33 cellular contexts compared by ENCODE assay signal in genomic region chr6:35177139-35177538, GRCh38. TPM values are rescaled to one million over a fixed set of nuclear protein-coding genes. Genes with fewer than 3 reads are reported as not detected.
A peak's percentile ranks its signal among the peaks of the same experiment; 100 is the strongest.
DNase-seq lines count a peak whose midpoint lies in the region; ATAC-seq and TF ChIP-seq lines count a peak whose summit lies in the region.
"Had no signal": no experiment of that assay in that cellular context is flagged by ENCODE, and none has a peak within 500 bp of the region (broad histone marks: within the 10 kb centered on the region; RNA-seq: fewer than 3 reads in every experiment).

No MANE protein-coding gene starts in this region.

- H3K56ac ChIP-seq in IMR-90 (ENCODE audit: extremely low read depth, insufficient read depth, low read length): no peak overlapping the region

- dilution Hi-C loops in IMR-90 (cut with HindIII; ENCODE audit: low sequenced_read_pairs, unreplicated experiment): no loop called here

- no peaks in the 10 kb centered on the region for H3K36me3 ChIP-seq in IMR-90 (ENCODE audit: control insufficient read depth, insufficient read depth, low read length)
- no peaks in the 10 kb centered on the region for H3K36me3 ChIP-seq in left ventricle myocardium inferior
- H3K36me3 ChIP-seq: adrenal gland, gastrocnemius medialis, HAP-1 had no signal

- H3K4ac ChIP-seq in IMR-90 (ENCODE audit: low read depth, low read length): peak overlapping the region; percentile 92

- no peaks in the 10 kb centered on the region for H4K20me1 ChIP-seq in IMR-90 (ENCODE audit: insufficient read depth, low read length)

- H3K4me3 ChIP-seq in IMR-90 (ENCODE audit: insufficient read depth, low read depth, low read length) (no peak overlapping the region), left ventricle myocardium inferior (no peak overlapping the region)
- H3K4me3 ChIP-seq: adrenal gland, gastrocnemius medialis, HAP-1, hepatocyte, lung, psoas muscle had no signal

- H3K9me3 ChIP-seq in IMR-90 (ENCODE audit: control insufficient read depth, insufficient read depth, low read length): no peaks in the 10 kb centered on the region
- no peaks in the 10 kb centered on the region for H3K9me3 ChIP-seq in left ventricle myocardium inferior (replicated peaks)
- H3K9me3 ChIP-seq: adrenal gland, gastrocnemius medialis, HAP-1, psoas muscle had no signal

- no peak overlapping the region for H3K4me3 Mint-ChIP-seq in activated CD8-positive, alpha-beta memory T cell treated with anti-CD3 and anti-CD28 coated beads, Interleukin-2, amount 10 ng/mL, durations not matched to agents 7 days and 5 days
- H3K4me3 Mint-ChIP-seq in WTC11 (no peak overlapping the region), nephron progenitor cell (no peak overlapping the region)
- H3K4me3 Mint-ChIP-seq: activated CD4-positive, alpha-beta memory T cell treated with anti-CD3 and anti-CD28 coated beads for 36 hours; activated naive CD4-positive, alpha-beta T cell treated with anti-CD3 and anti-CD28 coated beads, Interleukin-2, amount 10 ng/mL, durations not matched to agents 7 days and 5 days; CD8-positive, alpha-beta memory T cell; central memory CD8-positive, alpha-beta T cell; naive thymus-derived CD8-positive, alpha-beta T cell; T-helper 17 cell had no signal

- H3K9me1 ChIP-seq in IMR-90 (ENCODE audit: insufficient read depth, low read length): peaks cover 29% of the 10 kb centered on the region

- no peak for ATAC-seq in activated CD8-positive, alpha-beta memory T cell treated with anti-CD3 and anti-CD28 coated beads, Interleukin-2, amount 10 ng/mL, durations not matched to agents 7 days and 5 days
- no peak for ATAC-seq in IMR-90 (ENCODE audit: low read depth)
- ATAC-seq in WTC11: no peak
- ATAC-seq: gastrocnemius medialis; naive thymus-derived CD8-positive, alpha-beta T cell; psoas muscle; T-helper 17 cell had no signal

- H4K5ac ChIP-seq in IMR-90 (ENCODE audit: low read depth, low read length): peak overlapping the region; percentile 76; the same call in 1 of the 2 replicates

- no TSS peak for BruUV-seq in IMR-90 (replicated peaks; lab: Mats Ljungman, UMichigan)

- H2AFZ ChIP-seq in IMR-90 (replicated peaks; ENCODE audit: low read length, poor library complexity): peak overlapping the region; percentile 79
- H2AFZ ChIP-seq: hepatocyte had no signal

- intact Hi-C loops in IMR-90 (cut with micrococcal nuclease) (no loop called here), left ventricle myocardium inferior (cut with micrococcal nuclease) (no loop called here)

- 0 out of 4 replicates have a peak, but pooled peaks cover 0 to 2% of the 10 kb centered on the region in 2 experiments for H3K79me1 ChIP-seq in IMR-90 (ENCODE audit: low read depth in 1 of 2, low read length in 2 of 2)

- peak overlapping the region; percentile 93; the same call in 2 of the 3 replicates for H2BK15ac ChIP-seq in IMR-90 (ENCODE audit: low read depth, low read length)

- peak overlapping the region; percentile 58 for H2AK9ac ChIP-seq in IMR-90 (replicated peaks; ENCODE audit: low read depth, low read length, poor library complexity)

- peak; percentile 36 for DNase-seq in activated CD8-positive, alpha-beta memory T cell treated with anti-CD3 and anti-CD28 coated beads, Interleukin-2, amount 10 ng/mL, durations not matched to agents 7 days and 5 days
- DNase-seq in activated CD8-positive, alpha-beta memory T cell treated with anti-CD3 and anti-CD28 coated beads for 24 hours: no peak
- DNase-seq in IMR-90: no peak
- DNase-seq in WTC11 (ENCODE audit: low spot score): no peak
- no peak for DNase-seq in nephron progenitor cell
- no peak for DNase-seq in epidermal melanocyte (ENCODE audit: insufficient read length, low spot score)
- DNase-seq in UCSD-AML1 (lab: John Stamatoyannopoulos, UW; ENCODE audit: unreplicated experiment): no peak
- no peak for DNase-seq in left ventricle myocardium inferior
- DNase-seq: ACHN; activated CD4-positive, alpha-beta memory T cell treated with anti-CD3 and anti-CD28 coated beads for 36 hours; activated CD4-positive, alpha-beta T cell treated with anti-CD3 and anti-CD28 coated beads for 1 hour; activated CD8-positive, alpha-beta memory T cell treated with anti-CD3 and anti-CD28 coated beads, Interleukin-2, amount 50 U/mL, for 48 hours; activated naive CD4-positive, alpha-beta T cell treated with anti-CD3 and anti-CD28 coated beads, Interleukin-2, amount 10 ng/mL, durations not matched to agents 7 days and 5 days; adrenal gland; CD8-positive, alpha-beta memory T cell; DMS 273 treated with DMSO at 0.1 percent for 48 hours; gastrocnemius medialis; KG1; MM.1S; naive thymus-derived CD8-positive, alpha-beta T cell; NCI-H1436; NCI-H446 treated with DMSO at 0.1 percent for 48 hours; NCI-H774; occipital lobe; psoas muscle; stimulated activated CD4-positive, alpha-beta T cell treated with anti-CD3 and anti-CD28 coated beads, Interleukin-4, amount 100 ng/mL, for 4 hours; T-helper 17 cell had no signal

- H3K9ac ChIP-seq in IMR-90 (ENCODE audit: low read depth, low read length): no peak overlapping the region

- peak overlapping the region; percentile 88 for H2BK120ac ChIP-seq in IMR-90 (ENCODE audit: low read depth, low read length)

- in situ Hi-C loops in IMR-90 (cut with MboI; ENCODE audit: low sequenced_read_pairs): no loop called here

- peak overlapping the region; percentile 83 for H2BK20ac ChIP-seq in IMR-90 (ENCODE audit: low read depth, low read length)

- H3K27ac Mint-ChIP-seq in activated CD8-positive, alpha-beta memory T cell treated with anti-CD3 and anti-CD28 coated beads, Interleukin-2, amount 10 ng/mL, durations not matched to agents 7 days and 5 days: no peak overlapping the region
- H3K27ac Mint-ChIP-seq in WTC11 (no peak overlapping the region), nephron progenitor cell (peak overlapping the region; percentile 65)
- H3K27ac Mint-ChIP-seq: activated CD4-positive, alpha-beta memory T cell treated with anti-CD3 and anti-CD28 coated beads for 36 hours; activated naive CD4-positive, alpha-beta T cell treated with anti-CD3 and anti-CD28 coated beads, Interleukin-2, amount 10 ng/mL, durations not matched to agents 7 days and 5 days; CD8-positive, alpha-beta memory T cell; naive thymus-derived CD8-positive, alpha-beta T cell; T-helper 17 cell had no signal

- H4K91ac ChIP-seq in IMR-90 (ENCODE audit: insufficient read depth, low read depth, low read length): peak overlapping the region; percentile 72; the same call in 1 of the 2 replicates

- H2AK5ac ChIP-seq in IMR-90 (ENCODE audit: low read depth, low read length): peak overlapping the region; percentile 92

- peak overlapping the region; percentile 74 for H3K23ac ChIP-seq in IMR-90 (ENCODE audit: low read depth, low read length)

- H4K8ac ChIP-seq in IMR-90 (ENCODE audit: low read depth in 2 of 2, low read length in 2 of 2): peak overlapping the region; percentile 58 to 85

- no CpG with 5 or more reads among the region's 3 CpGs for WGBS in IMR-90 (ENCODE audit: extremely low coverage in 2 of 2, insufficient read length in 1 of 2), 2 experiments

- no peak for TF ChIP-seq RAD21 in IMR-90 (IDR thresholded peaks at IDR 0.05; ENCODE audit: low read length)

- no peak for TF ChIP-seq POLR2A in IMR-90 (IDR thresholded peaks at IDR 0.05; ENCODE audit: low read depth, low read length)

- no peaks in the 10 kb centered on the region for H3K9me3 Mint-ChIP-seq in activated CD8-positive, alpha-beta memory T cell treated with anti-CD3 and anti-CD28 coated beads, Interleukin-2, amount 10 ng/mL, durations not matched to agents 7 days and 5 days (ENCODE audit: low read depth)
- H3K9me3 Mint-ChIP-seq in WTC11: no peaks in the 10 kb centered on the region
- H3K9me3 Mint-ChIP-seq in nephron progenitor cell: no peaks in the 10 kb centered on the region
- H3K9me3 Mint-ChIP-seq: activated CD4-positive, alpha-beta memory T cell treated with anti-CD3 and anti-CD28 coated beads for 36 hours; activated naive CD4-positive, alpha-beta T cell treated with anti-CD3 and anti-CD28 coated beads, Interleukin-2, amount 10 ng/mL, durations not matched to agents 7 days and 5 days; CD8-positive, alpha-beta memory T cell; central memory CD8-positive, alpha-beta T cell; naive thymus-derived CD8-positive, alpha-beta T cell had no signal

- TF ChIP-seq CTCF in IMR-90 (conservative IDR thresholded peaks at IDR 0.05; ENCODE audit: low read depth, low read length) (no peak), WTC11 (IDR thresholded peaks at IDR 0.05) (no peak), nephron progenitor cell (IDR thresholded peaks at IDR 0.05) (no peak), left ventricle myocardium inferior (IDR thresholded peaks at IDR 0.05; ENCODE audit: borderline replicate concordance) (no peak)

- H3K18ac ChIP-seq in IMR-90 (ENCODE audit: low read depth, low read length): peak overlapping the region; percentile 65; the same call in 1 of the 2 replicates

- CTCF ChIA-PET in activated CD8-positive, alpha-beta memory T cell treated with anti-CD3 and anti-CD28 coated beads, Interleukin-2, amount 10 ng/mL, durations not matched to agents 7 days and 5 days (lab: Charles Lee): interaction anchor here (0.6 to 1.4 kb wide), 3 partner anchors 9 to 542 kb away, joined by 3 to 4 read pairs (median 4); no protein-coding TSS in a partner anchor
- CTCF ChIA-PET in IMR-90 (lab: Yijun Ruan, JAX): no interaction called here
- CTCF ChIA-PET in WTC11 (lab: Charles Lee): interaction anchor here (0.8 kb wide), 1 partner anchor 729 kb away, joined by 3 read pairs; no protein-coding TSS in a partner anchor

- H3K36me3 Mint-ChIP-seq in activated CD8-positive, alpha-beta memory T cell treated with anti-CD3 and anti-CD28 coated beads, Interleukin-2, amount 10 ng/mL, durations not matched to agents 7 days and 5 days: no peaks in the 10 kb centered on the region
- no peaks in the 10 kb centered on the region for H3K36me3 Mint-ChIP-seq in WTC11
- H3K36me3 Mint-ChIP-seq in nephron progenitor cell (ENCODE audit: low read depth): no peaks in the 10 kb centered on the region
- H3K36me3 Mint-ChIP-seq: activated CD4-positive, alpha-beta memory T cell treated with anti-CD3 and anti-CD28 coated beads for 36 hours; activated naive CD4-positive, alpha-beta T cell treated with anti-CD3 and anti-CD28 coated beads, Interleukin-2, amount 10 ng/mL, durations not matched to agents 7 days and 5 days; naive thymus-derived CD8-positive, alpha-beta T cell had no signal

- H3K4me1 ChIP-seq in IMR-90 (ENCODE audit: control insufficient read depth, insufficient read depth, low read length) (peaks cover 34% of the 10 kb centered on the region), left ventricle myocardium inferior (peaks cover 28% of the 10 kb centered on the region)

- H3K27me3 ChIP-seq in IMR-90 (ENCODE audit: control insufficient read depth, insufficient read depth, low read length) (no peaks in the 10 kb centered on the region), left ventricle myocardium inferior (ENCODE audit: low read depth) (peaks cover 5% of the 10 kb centered on the region)
- H3K27me3 ChIP-seq: adrenal gland, hepatocyte had no signal

- POLR2A ChIA-PET in IMR-90 (lab: Charles Lee; ENCODE audit: unreplicated experiment): no interaction called here
- POLR2A ChIA-PET in WTC11 (lab: Charles Lee): no interaction called here

- H3K4me2 ChIP-seq in IMR-90 (ENCODE audit: low read depth, low read length): no peak overlapping the region
- H3K4me2 ChIP-seq: hepatocyte had no signal

- H3K27me3 Mint-ChIP-seq in activated CD8-positive, alpha-beta memory T cell treated with anti-CD3 and anti-CD28 coated beads, Interleukin-2, amount 10 ng/mL, durations not matched to agents 7 days and 5 days: peaks cover 19% of the 10 kb centered on the region
- H3K27me3 Mint-ChIP-seq in WTC11 (ENCODE audit: low read depth) (peaks cover 6% of the 10 kb centered on the region; the same call in 1 of the 2 replicates), nephron progenitor cell (ENCODE audit: low read depth, poor library complexity) (peaks cover 17% of the 10 kb centered on the region)

- peaks cover 29% of the 10 kb centered on the region for H3K4me1 Mint-ChIP-seq in activated CD8-positive, alpha-beta memory T cell treated with anti-CD3 and anti-CD28 coated beads, Interleukin-2, amount 10 ng/mL, durations not matched to agents 7 days and 5 days
- peaks cover 6% of the 10 kb centered on the region for H3K4me1 Mint-ChIP-seq in WTC11
- peaks cover 71% of the 10 kb centered on the region for H3K4me1 Mint-ChIP-seq in nephron progenitor cell

- peak overlapping the region; percentile 46 for H3K14ac ChIP-seq in IMR-90 (replicated peaks; ENCODE audit: low read depth, low read length)

- H3K27ac ChIP-seq in IMR-90 (ENCODE audit: insufficient read depth, low read length): no peak overlapping the region
- no peak overlapping the region for H3K27ac ChIP-seq in left ventricle myocardium inferior (replicated peaks)
- H3K27ac ChIP-seq: adrenal gland, gastrocnemius medialis, hepatocyte, psoas muscle had no signal

- H2BK5ac ChIP-seq in IMR-90 (ENCODE audit: low read depth, low read length, poor library complexity, severe bottlenecking): peak overlapping the region; percentile 69

RNA-seq across cellular contexts. Expression of gene TCP11, which starts 36.0 kb away (rescaled TPM):
- not detected for total RNA-seq in activated CD8-positive, alpha-beta memory T cell treated with anti-CD3 and anti-CD28 coated beads, Interleukin-2, amount 10 ng/mL, durations not matched to agents 7 days and 5 days
- total RNA-seq in IMR-90 (2012; rRNA removed) (0.36 and 0.56 TPM in 2 replicates), WTC11 (2021) (not detected in 3 replicates), left ventricle myocardium inferior (not detected)
- 0.30 and 0.34 TPM in 2 replicates for polyA plus RNA-seq in IMR-90 (2012; rRNA removed)
- 0.16 TPM in 1 of 2 replicates, not detected in the other for polyA plus RNA-seq in IMR-90 (2012; cell fraction: cytosol; rRNA removed)
- 0.09 and 0.11 TPM in 2 replicates for polyA plus RNA-seq in IMR-90 (2012; cell fraction: nucleus; rRNA removed; ENCODE audit: low replicate concordance)
- total RNA-seq: activated CD4-positive, alpha-beta memory T cell treated with anti-CD3 and anti-CD28 coated beads for 36 hours; CD8-positive, alpha-beta memory T cell; hepatocyte; mononuclear cell; naive thymus-derived CD8-positive, alpha-beta T cell; psoas muscle; subcutaneous adipose tissue; T-helper 17 cell had no signal
- polyA plus RNA-seq: CD8-positive, alpha-beta memory T cell; hepatocyte; naive thymus-derived CD8-positive, alpha-beta T cell had no signal

RNA-seq across cellular contexts. Expression of gene SCUBE3, which starts 36.6 kb away (rescaled TPM):
- under 1 TPM; 0.12 to 0.54 TPM for total RNA-seq in activated CD8-positive, alpha-beta memory T cell treated with anti-CD3 and anti-CD28 coated beads, Interleukin-2, amount 10 ng/mL, durations not matched to agents 7 days and 5 days
- 19.9 and 21.1 TPM in 2 replicates for total RNA-seq in IMR-90 (2012; rRNA removed)
- 41.5 and 45.5 TPM in 2 replicates for polyA plus RNA-seq in IMR-90 (2012; rRNA removed)
- 24.2 and 25.6 TPM in 2 replicates for polyA plus RNA-seq in IMR-90 (2012; cell fraction: cytosol; rRNA removed)
- polyA plus RNA-seq in IMR-90 (2012; cell fraction: nucleus; rRNA removed; ENCODE audit: low replicate concordance): 53.9 and 65.7 TPM in 2 replicates
- 1.6 to 2.1 TPM (median 1.8 TPM) in 3 replicates for total RNA-seq in WTC11 (2021)
- 8.8 TPM for total RNA-seq in left ventricle myocardium inferior
- total RNA-seq: mononuclear cell, T-helper 17 cell had no signal
